13 cellular contexts compared by ENCODE assay signal in genomic region chr11:125390949-125391348, GRCh38.
A peak's percentile ranks its signal among the peaks of the same experiment; 100 is the strongest.
DNase-seq lines count a peak whose midpoint lies in the region; ATAC-seq and TF ChIP-seq lines count a peak whose summit lies in the region.
"Had no signal": no experiment of that assay in that cellular context is flagged by ENCODE, and none has a peak within 500 bp of the region (broad histone marks: within the 10 kb centered on the region; RNA-seq: fewer than 3 reads in every experiment).

No MANE protein-coding gene starts in this region.

- H3K9me3 ChIP-seq in HEK293 (ENCODE audit: control insufficient read depth, insufficient read depth, low read depth, low read length) = no peaks in the 10 kb centered on the region
- no peaks in the 10 kb centered on the region for H3K9me3 ChIP-seq in adipocyte (ENCODE audit: control insufficient read depth, low read length)
- no peaks in the 10 kb centered on the region for H3K9me3 ChIP-seq in skeletal muscle satellite cell (replicated peaks; ENCODE audit: low read length)
- H3K9me3 ChIP-seq: transverse colon had no signal

- H3K9ac ChIP-seq in adipocyte (ENCODE audit: low read length) (peak overlapping the region; percentile 21), skeletal muscle satellite cell (ENCODE audit: low read depth, low read length) (peak overlapping the region; percentile 17)

- H3K27me3 ChIP-seq in adipocyte (replicated peaks; ENCODE audit: control insufficient read depth, insufficient read depth, low read length) (no peaks in the 10 kb centered on the region), skeletal muscle satellite cell (ENCODE audit: control insufficient read depth, insufficient read depth, low read length) (no peaks in the 10 kb centered on the region)
- H3K27me3 ChIP-seq: transverse colon had no signal

- H3K4me3 ChIP-seq in HEK293 (ENCODE audit: low read depth, low read length) (no peak overlapping the region), adipocyte (ENCODE audit: low read length) (peak overlapping the region; percentile 15), skeletal muscle satellite cell (ENCODE audit: low read length) (no peak overlapping the region)
- H3K4me3 ChIP-seq: transverse colon had no signal

- no peak for ATAC-seq in HG03175 (IDR thresholded peaks at IDR 0.05; ENCODE audit: unreplicated experiment)
- ATAC-seq: activated T-cell treated with anti-CD3 and anti-CD28 coated beads, Interleukin-2, amount 50 U/mL, for 4 hours had no signal

- DNase-seq in adipocyte (ENCODE audit: low read depth) = peak; percentile 47
- peak; percentile 25 for DNase-seq in glomerular endothelial cell (ENCODE audit: extremely low read depth, low read depth, low spot score)
- no peak for DNase-seq in DMS 273 treated with DMSO at 0.1 percent for 48 hours (lab: John Stamatoyannopoulos, UW)
- DNase-seq in activated CD4-positive, CD25-positive, alpha-beta regulatory T cell (lab: John Stamatoyannopoulos, UW) = no peak
- DNase-seq: activated B cell treated with CpG ODN at 0.5 μM for 24 hours; activated T-cell treated with anti-CD3 and anti-CD28 coated beads, Interleukin-2, amount 50 U/mL, for 4 hours; caudate nucleus; islet precursor cell; NCI-H1092; transverse colon had no signal

- H3K4me1 ChIP-seq in HEK293 (ENCODE audit: control insufficient read depth, insufficient read depth, low read length) (no peaks in the 10 kb centered on the region), adipocyte (ENCODE audit: control insufficient read depth, insufficient read depth, low read length) (peaks cover 13% of the 10 kb centered on the region), skeletal muscle satellite cell (ENCODE audit: control insufficient read depth, insufficient read depth, low read length) (peaks cover 6% of the 10 kb centered on the region)
- H3K4me1 ChIP-seq: transverse colon had no signal

- TF ChIP-seq CTCF in HEK293 (tag by site-specific recombination; IDR thresholded peaks at IDR 0.05) = no peak

- H3K36me3 ChIP-seq in HEK293 (ENCODE audit: control insufficient read depth in 2 of 2, insufficient read depth in 1 of 2, low read length in 2 of 2) (peaks cover 0 to under 1% of the 10 kb centered on the region in 2 experiments; a peak in 1 of 3 replicates), adipocyte (ENCODE audit: control insufficient read depth, insufficient read depth, low read length, severe bottlenecking) (no peaks in the 10 kb centered on the region), skeletal muscle satellite cell (ENCODE audit: insufficient read depth, low read length) (no peaks in the 10 kb centered on the region)
- H3K36me3 ChIP-seq: transverse colon had no signal

- H3K27ac ChIP-seq in HEK293 (ENCODE audit: extremely low read depth, low read depth, low read length) = no peak overlapping the region
- H3K27ac ChIP-seq: transverse colon had no signal

- CTCF ChIA-PET in HEK293 (lab: Yijun Ruan, JAX) = interaction anchor here (0.8 to 2.1 kb wide), 5 partner anchors 13 to 300 kb away, joined by 3 to 11 read pairs (median 4); no protein-coding TSS in a partner anchor

- peak overlapping the region; percentile 27 for H3K4me2 ChIP-seq in skeletal muscle satellite cell (ENCODE audit: low read length)

- POLR2A ChIA-PET in HEK293 (lab: Yijun Ruan, JAX) = interaction anchor here (1.0 kb wide), 1 partner anchor 437 kb away, joined by 3 read pairs; the partner anchor contains the start of gene CCDC15

TF ChIP-seq in HEK293, 187 proteins besides CTCF, POLR2A, EP300 and RAD21:
- TF ChIP-seq ZNF274 (IDR thresholded peaks at IDR 0.05; ENCODE audit: low read length) (no peak), ZNF274 (tag by site-specific recombination; IDR thresholded peaks at IDR 0.05; ENCODE audit: borderline replicate concordance) (no peak), PRDM6 (tag by site-specific recombination; IDR thresholded peaks at IDR 0.05) (peak; percentile 54; the same call in 1 of the 2 replicates)
TF ChIP-seq in HEK293: peak in this region for 1.

Comparison
In these comparisons a context has a peak if more than half of its experiments do, and no peak if none do; other contexts are left out.
1. DNase-seq: peak in adipocyte (single experiment) and glomerular endothelial cell (single experiment); none in DMS 273 treated with DMSO at 0.1 percent for 48 hours (single experiment) and activated CD4-positive, CD25-positive, alpha-beta regulatory T cell (0 of 4).